In the genomic region with DNA sequence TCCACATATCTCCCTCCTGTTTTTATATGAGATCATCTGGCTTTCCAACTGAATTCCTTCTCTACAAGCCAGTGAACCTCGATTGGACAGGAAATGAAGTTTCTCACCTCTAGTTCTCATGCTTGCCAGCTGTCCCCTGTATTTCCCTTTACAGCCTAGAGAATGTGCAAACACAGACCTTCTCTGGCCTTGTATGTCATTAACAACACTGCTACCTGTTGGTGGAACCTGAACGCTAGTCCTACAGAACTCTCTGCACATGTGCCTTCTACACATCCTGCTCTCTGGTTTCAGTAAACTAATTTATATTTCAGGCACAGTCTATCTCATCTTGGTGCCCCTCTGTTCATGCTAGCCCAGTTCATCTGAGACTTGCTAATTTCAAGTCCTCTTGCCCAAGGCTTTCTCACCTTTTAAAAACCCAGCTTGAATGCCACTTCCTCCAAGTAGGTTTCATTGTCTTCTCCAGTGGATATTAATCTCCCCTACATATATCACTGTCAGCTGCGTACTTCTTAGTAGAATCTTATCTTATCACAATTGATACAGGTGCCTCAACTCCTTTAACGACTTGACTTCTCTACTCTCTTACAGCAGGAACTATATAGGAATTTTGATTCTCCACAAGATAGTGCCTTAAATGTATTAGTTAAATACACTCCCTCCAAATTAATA, we compare ENCODE assay signal across 16 cellular contexts.
DNase-seq lines count a peak whose midpoint lies in the region; ATAC-seq and TF ChIP-seq lines count a peak whose summit lies in the region.
"Had no signal": no experiment of that assay in that cellular context is flagged by ENCODE, and none has a peak within 500 bp of the region (broad histone marks: within the 10 kb centered on the region; RNA-seq: fewer than 3 reads in every experiment).

No MANE protein-coding gene starts in this region.

- H3K27ac Mint-ChIP-seq in neural progenitor cell, result no peak overlapping the region
- H3K27ac Mint-ChIP-seq in activated naive CD4-positive, alpha-beta T cell treated with anti-CD3 and anti-CD28 coated beads for 36 hours, result no peak overlapping the region
- H3K27ac Mint-ChIP-seq: activated B cell treated with CpG ODN at 0.5 μM for 24 hours; activated CD8-positive, alpha-beta T cell treated with anti-CD3 and anti-CD28 coated beads for 36 hours; activated naive CD4-positive, alpha-beta T cell treated with anti-CD3 and anti-CD28 coated beads, Interleukin-2, amount 50 U/mL, for 24 hours; T-helper 2 cell treated with Interferon-gamma antibody and Interleukin-4, amounts not matched to agents 5 μg/mL and 100 μg/mL, for 36 hours had no signal

- no peaks in the 10 kb centered on the region for H3K9me3 ChIP-seq in neural progenitor cell (ENCODE audit: low read depth)
- H3K9me3 ChIP-seq: SJCRH30 had no signal

- intact Hi-C loops in left colon (cut with DNase I, micrococcal nuclease), result no loop called here
- intact Hi-C loops in activated naive CD4-positive, alpha-beta T cell treated with anti-CD3 and anti-CD28 coated beads for 36 hours (cut with micrococcal nuclease), result no loop called here

- ATAC-seq in left colon (peak; percentile 88), HG03439 (IDR thresholded peaks at IDR 0.05; ENCODE audit: unreplicated experiment) (no peak), HG02938 (IDR thresholded peaks at IDR 0.05; ENCODE audit: unreplicated experiment) (no peak)
- ATAC-seq: activated CD8-positive, alpha-beta T cell treated with anti-CD3 and anti-CD28 coated beads for 36 hours had no signal

- CTCF ChIA-PET in HEK293T (lab: Yijun Ruan, JAX), result no interaction called here
- CTCF ChIA-PET in activated naive CD4-positive, alpha-beta T cell treated with anti-CD3 and anti-CD28 coated beads for 36 hours (lab: Charles Lee), result no interaction called here

- H3K4me2 ChIP-seq in neural progenitor cell, result no peak overlapping the region

- H3K4me1 Mint-ChIP-seq in neural progenitor cell, result no peaks in the 10 kb centered on the region
- no peaks in the 10 kb centered on the region for H3K4me1 Mint-ChIP-seq in activated naive CD4-positive, alpha-beta T cell treated with anti-CD3 and anti-CD28 coated beads for 36 hours (ENCODE audit: low read depth)
- H3K4me1 Mint-ChIP-seq: activated B cell treated with CpG ODN at 0.5 μM for 24 hours; activated naive CD4-positive, alpha-beta T cell treated with anti-CD3 and anti-CD28 coated beads, Interleukin-2, amount 50 U/mL, for 24 hours had no signal

- no peak overlapping the region for H3K4me3 ChIP-seq in neural progenitor cell
- H3K4me3 ChIP-seq: SJCRH30 had no signal

- no peak overlapping the region for H3K27ac ChIP-seq in neural progenitor cell
- H3K27ac ChIP-seq: SJCRH30 had no signal

- H3K27me3 ChIP-seq in neural progenitor cell, result no peaks in the 10 kb centered on the region

- no peaks in the 10 kb centered on the region for H3F3A ChIP-seq in neural progenitor cell (ENCODE audit: low read depth)

- no peaks in the 10 kb centered on the region for H3K9me3 Mint-ChIP-seq in neural progenitor cell
- no peaks in the 10 kb centered on the region for H3K9me3 Mint-ChIP-seq in activated naive CD4-positive, alpha-beta T cell treated with anti-CD3 and anti-CD28 coated beads for 36 hours
- H3K9me3 Mint-ChIP-seq: activated B cell treated with CpG ODN at 0.5 μM for 24 hours; activated CD8-positive, alpha-beta T cell treated with anti-CD3 and anti-CD28 coated beads for 36 hours had no signal

- H3K27me3 Mint-ChIP-seq in neural progenitor cell (ENCODE audit: insufficient read depth, low read depth), result peaks cover 2% of the 10 kb centered on the region
- peaks cover 8% of the 10 kb centered on the region for H3K27me3 Mint-ChIP-seq in activated naive CD4-positive, alpha-beta T cell treated with anti-CD3 and anti-CD28 coated beads for 36 hours (ENCODE audit: low read depth)

- H3K36me3 ChIP-seq in neural progenitor cell, result no peaks in the 10 kb centered on the region
- H3K36me3 ChIP-seq: SJCRH30 had no signal

- no peak for TF ChIP-seq CTCF in neural progenitor cell (IDR thresholded peaks at IDR 0.05)

- no peaks in the 10 kb centered on the region for H4K20me1 ChIP-seq in neural progenitor cell (ENCODE audit: low read depth)

- DNase-seq in DMS53 treated with DMSO at 0.1 percent for 48 hours (lab: John Stamatoyannopoulos, UW; ENCODE audit: unreplicated experiment) (peak; percentile 91), HEK293T (ENCODE audit: extremely low spot score) (no peak), NCI-H526 treated with DMSO at 0.1 percent for 48 hours (lab: John Stamatoyannopoulos, UW) (peak; percentile 14), left colon (peak in 1 of 2 donors; percentile 25), neural progenitor cell (ENCODE audit: low spot score) (no peak)
- DNase-seq in activated naive CD4-positive, alpha-beta T cell treated with anti-CD3 and anti-CD28 coated beads for 36 hours, result no peak
- DNase-seq: activated B cell treated with CpG ODN at 0.5 μM for 24 hours; activated CD8-positive, alpha-beta T cell treated with anti-CD3 and anti-CD28 coated beads for 36 hours; activated T-cell treated with anti-CD3 and anti-CD28 coated beads, Interleukin-2, amount 50 U/mL, for 48 hours; KBM-7; NCI-H2171 treated with DMSO at 0.1 percent for 48 hours; SJCRH30 had no signal

- H3K36me3 Mint-ChIP-seq in neural progenitor cell, result no peaks in the 10 kb centered on the region
- no peaks in the 10 kb centered on the region for H3K36me3 Mint-ChIP-seq in activated naive CD4-positive, alpha-beta T cell treated with anti-CD3 and anti-CD28 coated beads for 36 hours (ENCODE audit: low read depth)
- H3K36me3 Mint-ChIP-seq: activated naive CD4-positive, alpha-beta T cell treated with anti-CD3 and anti-CD28 coated beads, Interleukin-2, amount 50 U/mL, for 24 hours had no signal

- no peaks in the 10 kb centered on the region for H3K4me1 ChIP-seq in neural progenitor cell
- H3K4me1 ChIP-seq: SJCRH30 had no signal

- no peaks in the 10 kb centered on the region for H3K79me2 ChIP-seq in neural progenitor cell (ENCODE audit: low read depth)

- no peak overlapping the region for H2AFZ ChIP-seq in neural progenitor cell (replicated peaks)

- H3K9ac ChIP-seq in neural progenitor cell, result no peak overlapping the region

- no peak overlapping the region for H3K4me3 Mint-ChIP-seq in neural progenitor cell
- H3K4me3 Mint-ChIP-seq in activated naive CD4-positive, alpha-beta T cell treated with anti-CD3 and anti-CD28 coated beads for 36 hours, result no peak overlapping the region
- H3K4me3 Mint-ChIP-seq: activated B cell treated with CpG ODN at 0.5 μM for 24 hours; activated CD8-positive, alpha-beta T cell treated with anti-CD3 and anti-CD28 coated beads for 36 hours; activated naive CD4-positive, alpha-beta T cell treated with anti-CD3 and anti-CD28 coated beads, Interleukin-2, amount 50 U/mL, for 24 hours; T-helper 2 cell treated with Interferon-gamma antibody and Interleukin-4, amounts not matched to agents 5 μg/mL and 100 μg/mL, for 36 hours had no signal

- POLR2A ChIA-PET in HEK293T (lab: Yijun Ruan, JAX), result no interaction called here

TF ChIP-seq in HEK293T, 16 proteins besides CTCF, POLR2A, EP300 and RAD21:
- TF ChIP-seq PKNOX1 (IDR thresholded peaks at IDR 0.05) (peak; percentile 20; the same call in 1 of the 2 replicates), L3MBTL2 (conservative IDR thresholded peaks at IDR 0.05) (no peak), HDGF (IDR thresholded peaks at IDR 0.05; ENCODE audit: borderline replicate concordance) (no peak), ELF4 (IDR thresholded peaks at IDR 0.05) (no peak), FOXM1 (IDR thresholded peaks at IDR 0.05; ENCODE audit: borderline replicate concordance) (no peak), ARNT (IDR thresholded peaks at IDR 0.05) (no peak), BHLHE40 (IDR thresholded peaks at IDR 0.05; ENCODE audit: borderline replicate concordance) (no peak)

Comparison
In these comparisons a context has a peak if more than half of its experiments do, and no peak if none do; other contexts are left out.
1. DNase-seq: peak in DMS53 treated with DMSO at 0.1 percent for 48 hours (single experiment) and NCI-H526 treated with DMSO at 0.1 percent for 48 hours (single experiment); none in HEK293T (single experiment), neural progenitor cell (single experiment) and activated naive CD4-positive, alpha-beta T cell treated with anti-CD3 and anti-CD28 coated beads for 36 hours (single experiment).